In genomic region chr1:150619576-150620509, GRCh38 we compare ENCODE assay signal across 1 cellular context.
TF ChIP-seq lines count a peak whose summit lies in the region.

No MANE protein-coding gene starts in this region.

TF ChIP-seq in K562, 482 proteins besides CTCF, POLR2A, EP300 and RAD21 (continued from another document and continues in another):
- TF ChIP-seq HMBOX1 (IDR thresholded peaks at IDR 0.05) (peak; percentile 100), TCF15 (CRISPR knock-in tag; IDR thresholded peaks at IDR 0.05) (no peak), DPF2 (IDR thresholded peaks at IDR 0.05) (peak; percentile 96), SMAD1 (IDR thresholded peaks at IDR 0.05; ENCODE audit: low read depth, low read length, partially characterized antibody) (no peak), ZNF77 (CRISPR knock-in tag; IDR thresholded peaks at IDR 0.05) (no peak), RERE (CRISPR knock-in tag; IDR thresholded peaks at IDR 0.05; ENCODE audit: borderline replicate concordance) (no peak), ARHGAP35 (IDR thresholded peaks at IDR 0.05; ENCODE audit: partially characterized antibody) (no peak), ZZZ3 (IDR thresholded peaks at IDR 0.05) (no peak), ZNF76 (CRISPR knock-in tag; IDR thresholded peaks at IDR 0.05; ENCODE audit: borderline replicate concordance) (no peak), E4F1 (CRISPR knock-in tag; IDR thresholded peaks at IDR 0.05; ENCODE audit: borderline replicate concordance) (no peak), MAFK (IDR thresholded peaks at IDR 0.05; ENCODE audit: low read length) (no peak), TOE1 (IDR thresholded peaks at IDR 0.05; ENCODE audit: borderline replicate concordance) (peak; percentile 67; the same call in 1 of the 2 replicates), TOE1 (CRISPR knock-in tag; IDR thresholded peaks at IDR 0.05; ENCODE audit: borderline replicate concordance, low read depth) (no peak), HBP1 (CRISPR knock-in tag; IDR thresholded peaks at IDR 0.05) (0 out of 2 replicates have a peak, but pooled peaks have one; percentile 2), MTF1 (CRISPR knock-in tag; IDR thresholded peaks at IDR 0.05; ENCODE audit: borderline replicate concordance) (no peak), FOXP4 (CRISPR knock-in tag; IDR thresholded peaks at IDR 0.05; ENCODE audit: borderline replicate concordance) (no peak), SIN3A (IDR thresholded peaks at IDR 0.05; ENCODE audit: borderline replicate concordance in 2 of 2, control insufficient read depth in 1 of 2, low read depth in 2 of 2, low read length in 2 of 2) (0 out of 4 replicates have a peak, but pooled peaks of 1 of the 2 experiments have one; percentile 29), RFX7 (CRISPR knock-in tag; IDR thresholded peaks at IDR 0.05) (no peak), PHF20 (IDR thresholded peaks at IDR 0.05; ENCODE audit: partially characterized antibody) (peak; percentile 4), CBX1 (IDR thresholded peaks at IDR 0.05; ENCODE audit: low read depth) (no peak), FOXM1 (IDR thresholded peaks at IDR 0.05; ENCODE audit: low read depth) (no peak; the same call in none of the 2 replicates), FOXM1 (CRISPR knock-in tag; IDR thresholded peaks at IDR 0.05; ENCODE audit: low read depth) (no peak), SP1 (CRISPR knock-in tag; IDR thresholded peaks at IDR 0.05) (no peak; the same call in 1 of the 2 replicates), KAT8 (IDR thresholded peaks at IDR 0.05; ENCODE audit: low read depth) (no peak), THRA (IDR thresholded peaks at IDR 0.05) (no peak), PKNOX1 (IDR thresholded peaks at IDR 0.05) (peak; percentile 95), FUS (optimal IDR thresholded peaks at IDR 0.05; ENCODE audit: low read depth, low read length) (no peak), TAF7 (tag; IDR thresholded peaks at IDR 0.05) (no peak), ZBTB5 (IDR thresholded peaks at IDR 0.05) (no peak), NR3C1 (CRISPR knock-in tag; IDR thresholded peaks at IDR 0.05) (no peak), NCOA2 (IDR thresholded peaks at IDR 0.05; ENCODE audit: partially characterized antibody in 2 of 2) (peak in 1 of 2 experiments; percentile 72), PTRF (tag; IDR thresholded peaks at IDR 0.05) (no peak)
